In genomic region chr11:72581067-72581466, GRCh38 we compare ENCODE assay signal across 21 cellular contexts.
"Had no signal": no experiment of that assay in that cellular context is flagged by ENCODE, and none has a peak within 500 bp of the region (broad histone marks: within the 10 kb centered on the region; RNA-seq: fewer than 3 reads in every experiment).

No MANE protein-coding gene starts in this region.

- H3K4me3 ChIP-seq: breast epithelium, colonic mucosa, lung, neural progenitor cell, prostate gland, stomach, transverse colon, uterus had no signal

- H3K4me1 Mint-ChIP-seq: neural progenitor cell had no signal

- H3K9me3 ChIP-seq: breast epithelium, colonic mucosa, prostate gland, stomach, transverse colon, uterus had no signal

- ATAC-seq: stimulated activated memory B cell treated with anti-CD40 and anti-IgM and Interleukin-4, amounts not matched to agents 10 μg/mL and 1 μg/mL and 100 μg/mL, for 72 hours had no signal

- DNase-seq: activated B cell treated with CpG ODN at 0.5 μM for 24 hours; activated CD4-positive, alpha-beta memory T cell treated with anti-CD3 and anti-CD28 coated beads for 36 hours; activated CD4-positive, alpha-beta T cell treated with anti-CD3 and anti-CD28 coated beads for 48 hours; activated naive CD4-positive, alpha-beta T cell; activated naive CD8-positive, alpha-beta T cell treated with anti-CD3 and anti-CD28 coated beads, Interleukin-2, amount 10 ng/mL, durations not matched to agents 7 days and 5 days; activated T-cell treated with anti-CD3 and anti-CD28 coated beads, Interleukin-2, amount 50 U/mL, for 1 hour; amniotic stem cell; colonic mucosa; naive B cell; stimulated activated CD4-positive, alpha-beta T cell treated with anti-CD3 and anti-CD28 coated beads, Interleukin-1b, Interleukin-23, amount 100 ng/mL, for 48 hours; stomach; T1000; transverse colon had no signal

- H3K27ac Mint-ChIP-seq: activated B cell treated with CpG ODN at 0.5 μM for 24 hours; activated CD4-positive, alpha-beta memory T cell treated with anti-CD3 and anti-CD28 coated beads for 36 hours; activated naive CD8-positive, alpha-beta T cell treated with anti-CD3 and anti-CD28 coated beads, Interleukin-2, amount 10 ng/mL, durations not matched to agents 7 days and 5 days; neural progenitor cell; stimulated activated memory B cell treated with anti-CD40 and anti-IgM and Interleukin-4, amounts not matched to agents 10 μg/mL and 1 μg/mL and 100 μg/mL, for 72 hours; T-helper 1 cell treated with Interleukin-12 subunit alpha and Interleukin-12 subunit beta and Interleukin-4 antibody, amounts not matched to agents 30 μg/mL and 1 μg/mL, for 36 hours had no signal

- H3K4me3 Mint-ChIP-seq: activated B cell treated with CpG ODN at 0.5 μM for 24 hours; activated CD4-positive, alpha-beta memory T cell treated with anti-CD3 and anti-CD28 coated beads for 36 hours; activated naive CD8-positive, alpha-beta T cell treated with anti-CD3 and anti-CD28 coated beads, Interleukin-2, amount 10 ng/mL, durations not matched to agents 7 days and 5 days; neural progenitor cell; stimulated activated memory B cell treated with anti-CD40 and anti-IgM and Interleukin-4, amounts not matched to agents 10 μg/mL and 1 μg/mL and 100 μg/mL, for 72 hours; T-helper 1 cell treated with Interleukin-12 subunit alpha and Interleukin-12 subunit beta and Interleukin-4 antibody, amounts not matched to agents 30 μg/mL and 1 μg/mL, for 36 hours had no signal

- H3K27me3 Mint-ChIP-seq: activated CD4-positive, alpha-beta memory T cell treated with anti-CD3 and anti-CD28 coated beads for 36 hours had no signal

- H2AFZ ChIP-seq: neural progenitor cell had no signal

- H3K36me3 ChIP-seq: breast epithelium, colonic mucosa, neural progenitor cell, prostate gland, transverse colon, uterus had no signal

- H3K4me2 ChIP-seq: neural progenitor cell had no signal

- H3K36me3 Mint-ChIP-seq: activated CD4-positive, alpha-beta memory T cell treated with anti-CD3 and anti-CD28 coated beads for 36 hours; activated naive CD8-positive, alpha-beta T cell treated with anti-CD3 and anti-CD28 coated beads, Interleukin-2, amount 10 ng/mL, durations not matched to agents 7 days and 5 days; naive B cell; neural progenitor cell; stimulated activated memory B cell treated with anti-CD40 and anti-IgM and Interleukin-4, amounts not matched to agents 10 μg/mL and 1 μg/mL and 100 μg/mL, for 72 hours had no signal

- H3K9me3 Mint-ChIP-seq: activated B cell treated with CpG ODN at 0.5 μM for 24 hours; activated CD4-positive, alpha-beta memory T cell treated with anti-CD3 and anti-CD28 coated beads for 36 hours; activated naive CD8-positive, alpha-beta T cell treated with anti-CD3 and anti-CD28 coated beads, Interleukin-2, amount 10 ng/mL, durations not matched to agents 7 days and 5 days; naive B cell; neural progenitor cell; stimulated activated memory B cell treated with anti-CD40 and anti-IgM and Interleukin-4, amounts not matched to agents 10 μg/mL and 1 μg/mL and 100 μg/mL, for 72 hours; T-helper 1 cell treated with Interleukin-12 subunit alpha and Interleukin-12 subunit beta and Interleukin-4 antibody, amounts not matched to agents 30 μg/mL and 1 μg/mL, for 36 hours had no signal

- H3K27ac ChIP-seq: breast epithelium, colonic mucosa, epithelial cell of prostate, neural progenitor cell, prostate gland, stomach, transverse colon, uterus had no signal

- H3K4me1 ChIP-seq: prostate gland had no signal
